1 cellular context compared by ENCODE assay signal in the genomic region with DNA sequence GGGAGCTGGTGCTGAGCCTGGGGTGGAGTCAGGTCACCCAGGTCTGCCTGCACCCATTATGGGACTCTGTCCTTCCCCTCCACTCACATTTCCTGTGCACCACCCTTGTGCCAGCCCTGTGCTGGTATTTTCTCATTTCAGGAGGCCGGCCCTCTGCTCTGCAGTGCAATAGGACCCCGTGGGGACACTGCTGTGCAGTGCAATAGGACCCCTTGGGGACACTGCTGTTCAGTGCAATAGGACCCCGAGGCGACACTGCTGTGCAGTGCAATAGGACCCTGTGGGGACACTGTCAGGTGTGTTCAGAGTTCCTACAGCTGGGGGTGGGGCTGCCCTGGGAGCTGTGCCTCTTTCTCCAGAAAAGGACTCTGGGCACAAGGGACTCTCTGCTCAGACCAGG.
TF ChIP-seq lines count a peak whose summit lies in the region.

No MANE protein-coding gene starts in this region.

TF ChIP-seq in GM23338, 12 proteins besides CTCF, POLR2A, EP300 and RAD21 (continued from another document):
- TF ChIP-seq, protein P1, sequence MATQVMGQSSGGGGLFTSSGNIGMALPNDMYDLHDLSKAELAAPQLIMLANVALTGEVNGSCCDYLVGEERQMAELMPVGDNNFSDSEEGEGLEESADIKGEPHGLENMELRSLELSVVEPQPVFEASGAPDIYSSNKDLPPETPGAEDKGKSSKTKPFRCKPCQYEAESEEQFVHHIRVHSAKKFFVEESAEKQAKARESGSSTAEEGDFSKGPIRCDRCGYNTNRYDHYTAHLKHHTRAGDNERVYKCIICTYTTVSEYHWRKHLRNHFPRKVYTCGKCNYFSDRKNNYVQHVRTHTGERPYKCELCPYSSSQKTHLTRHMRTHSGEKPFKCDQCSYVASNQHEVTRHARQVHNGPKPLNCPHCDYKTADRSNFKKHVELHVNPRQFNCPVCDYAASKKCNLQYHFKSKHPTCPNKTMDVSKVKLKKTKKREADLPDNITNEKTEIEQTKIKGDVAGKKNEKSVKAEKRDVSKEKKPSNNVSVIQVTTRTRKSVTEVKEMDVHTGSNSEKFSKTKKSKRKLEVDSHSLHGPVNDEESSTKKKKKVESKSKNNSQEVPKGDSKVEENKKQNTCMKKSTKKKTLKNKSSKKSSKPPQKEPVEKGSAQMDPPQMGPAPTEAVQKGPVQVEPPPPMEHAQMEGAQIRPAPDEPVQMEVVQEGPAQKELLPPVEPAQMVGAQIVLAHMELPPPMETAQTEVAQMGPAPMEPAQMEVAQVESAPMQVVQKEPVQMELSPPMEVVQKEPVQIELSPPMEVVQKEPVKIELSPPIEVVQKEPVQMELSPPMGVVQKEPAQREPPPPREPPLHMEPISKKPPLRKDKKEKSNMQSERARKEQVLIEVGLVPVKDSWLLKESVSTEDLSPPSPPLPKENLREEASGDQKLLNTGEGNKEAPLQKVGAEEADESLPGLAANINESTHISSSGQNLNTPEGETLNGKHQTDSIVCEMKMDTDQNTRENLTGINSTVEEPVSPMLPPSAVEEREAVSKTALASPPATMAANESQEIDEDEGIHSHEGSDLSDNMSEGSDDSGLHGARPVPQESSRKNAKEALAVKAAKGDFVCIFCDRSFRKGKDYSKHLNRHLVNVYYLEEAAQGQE (IDR thresholded peaks at IDR 0.05; ENCODE audit: unreplicated experiment): no peak
- no peak for TF ChIP-seq ZNF114 (CRISPR knock-in tag; IDR thresholded peaks at IDR 0.05)
- TF ChIP-seq NANOG (IDR thresholded peaks at IDR 0.05; ENCODE audit: borderline replicate concordance): no peak
- TF ChIP-seq, protein P2, sequence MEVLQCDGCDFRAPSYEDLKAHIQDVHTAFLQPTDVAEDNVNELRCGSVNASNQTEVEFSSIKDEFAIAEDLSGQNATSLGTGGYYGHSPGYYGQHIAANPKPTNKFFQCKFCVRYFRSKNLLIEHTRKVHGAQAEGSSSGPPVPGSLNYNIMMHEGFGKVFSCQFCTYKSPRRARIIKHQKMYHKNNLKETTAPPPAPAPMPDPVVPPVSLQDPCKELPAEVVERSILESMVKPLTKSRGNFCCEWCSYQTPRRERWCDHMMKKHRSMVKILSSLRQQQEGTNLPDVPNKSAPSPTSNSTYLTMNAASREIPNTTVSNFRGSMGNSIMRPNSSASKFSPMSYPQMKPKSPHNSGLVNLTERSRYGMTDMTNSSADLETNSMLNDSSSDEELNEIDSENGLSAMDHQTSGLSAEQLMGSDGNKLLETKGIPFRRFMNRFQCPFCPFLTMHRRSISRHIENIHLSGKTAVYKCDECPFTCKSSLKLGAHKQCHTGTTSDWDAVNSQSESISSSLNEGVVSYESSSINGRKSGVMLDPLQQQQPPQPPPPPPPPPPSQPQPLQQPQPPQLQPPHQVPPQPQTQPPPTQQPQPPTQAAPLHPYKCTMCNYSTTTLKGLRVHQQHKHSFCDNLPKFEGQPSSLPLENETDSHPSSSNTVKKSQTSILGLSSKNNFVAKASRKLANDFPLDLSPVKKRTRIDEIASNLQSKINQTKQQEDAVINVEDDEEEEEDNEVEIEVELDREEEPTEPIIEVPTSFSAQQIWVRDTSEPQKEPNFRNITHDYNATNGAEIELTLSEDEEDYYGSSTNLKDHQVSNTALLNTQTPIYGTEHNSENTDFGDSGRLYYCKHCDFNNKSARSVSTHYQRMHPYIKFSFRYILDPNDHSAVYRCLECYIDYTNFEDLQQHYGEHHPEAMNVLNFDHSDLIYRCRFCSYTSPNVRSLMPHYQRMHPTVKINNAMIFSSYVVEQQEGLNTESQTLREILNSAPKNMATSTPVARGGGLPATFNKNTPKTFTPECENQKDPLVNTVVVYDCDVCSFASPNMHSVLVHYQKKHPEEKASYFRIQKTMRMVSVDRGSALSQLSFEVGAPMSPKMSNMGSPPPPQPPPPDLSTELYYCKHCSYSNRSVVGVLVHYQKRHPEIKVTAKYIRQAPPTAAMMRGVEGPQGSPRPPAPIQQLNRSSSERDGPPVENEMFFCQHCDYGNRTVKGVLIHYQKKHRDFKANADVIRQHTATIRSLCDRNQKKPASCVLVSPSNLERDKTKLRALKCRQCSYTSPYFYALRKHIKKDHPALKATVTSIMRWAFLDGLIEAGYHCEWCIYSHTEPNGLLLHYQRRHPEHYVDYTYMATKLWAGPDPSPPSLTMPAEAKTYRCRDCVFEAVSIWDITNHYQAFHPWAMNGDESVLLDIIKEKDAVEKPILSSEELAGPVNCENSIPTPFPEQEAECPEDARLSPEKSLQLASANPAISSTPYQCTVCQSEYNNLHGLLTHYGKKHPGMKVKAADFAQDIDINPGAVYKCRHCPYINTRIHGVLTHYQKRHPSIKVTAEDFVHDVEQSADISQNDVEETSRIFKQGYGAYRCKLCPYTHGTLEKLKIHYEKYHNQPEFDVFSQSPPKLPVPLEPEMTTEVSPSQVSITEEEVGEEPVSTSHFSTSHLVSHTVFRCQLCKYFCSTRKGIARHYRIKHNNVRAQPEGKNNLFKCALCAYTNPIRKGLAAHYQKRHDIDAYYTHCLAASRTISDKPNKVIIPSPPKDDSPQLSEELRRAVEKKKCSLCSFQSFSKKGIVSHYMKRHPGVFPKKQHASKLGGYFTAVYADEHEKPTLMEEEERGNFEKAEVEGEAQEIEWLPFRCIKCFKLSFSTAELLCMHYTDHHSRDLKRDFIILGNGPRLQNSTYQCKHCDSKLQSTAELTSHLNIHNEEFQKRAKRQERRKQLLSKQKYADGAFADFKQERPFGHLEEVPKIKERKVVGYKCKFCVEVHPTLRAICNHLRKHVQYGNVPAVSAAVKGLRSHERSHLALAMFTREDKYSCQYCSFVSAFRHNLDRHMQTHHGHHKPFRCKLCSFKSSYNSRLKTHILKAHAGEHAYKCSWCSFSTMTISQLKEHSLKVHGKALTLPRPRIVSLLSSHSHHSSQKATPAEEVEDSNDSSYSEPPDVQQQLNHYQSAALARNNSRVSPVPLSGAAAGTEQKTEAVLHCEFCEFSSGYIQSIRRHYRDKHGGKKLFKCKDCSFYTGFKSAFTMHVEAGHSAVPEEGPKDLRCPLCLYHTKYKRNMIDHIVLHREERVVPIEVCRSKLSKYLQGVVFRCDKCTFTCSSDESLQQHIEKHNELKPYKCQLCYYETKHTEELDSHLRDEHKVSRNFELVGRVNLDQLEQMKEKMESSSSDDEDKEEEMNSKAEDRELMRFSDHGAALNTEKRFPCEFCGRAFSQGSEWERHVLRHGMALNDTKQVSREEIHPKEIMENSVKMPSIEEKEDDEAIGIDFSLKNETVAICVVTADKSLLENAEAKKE (CRISPR knock-in tag; IDR thresholded peaks at IDR 0.05): no peak
